In genomic region chr18:9404565-9405060, GRCh38 we compare ENCODE assay signal across 10 cellular contexts.
A peak's percentile ranks its signal among the peaks of the same experiment; 100 is the strongest.
DNase-seq lines count a peak whose midpoint lies in the region; ATAC-seq and TF ChIP-seq lines count a peak whose summit lies in the region.
"Had no signal": no experiment of that assay in that cellular context is flagged by ENCODE, and none has a peak within 500 bp of the region (broad histone marks: within the 10 kb centered on the region; RNA-seq: fewer than 3 reads in every experiment).

No MANE protein-coding gene starts in this region.

- no peak overlapping the region for H3K4me3 ChIP-seq in cardiac fibroblast (replicated peaks in 1 of 2; ENCODE audit: low read depth in 2 of 2, low read length in 2 of 2)
- no peak overlapping the region for H3K4me3 ChIP-seq in prostate gland

- DNase-seq in cardiac fibroblast (ENCODE audit: low read depth in 2 of 2): peak; percentile 45 to 51
- DNase-seq in sciatic nerve (ENCODE audit: low spot score): no peak
- no peak for DNase-seq in NCI-H69 (lab: John Stamatoyannopoulos, UW)
- DNase-seq in NCI-H1436 (lab: John Stamatoyannopoulos, UW): no peak
- no peak for DNase-seq in prostate gland (ENCODE audit: low spot score)
- DNase-seq in ureter (ENCODE audit: low spot score): no peak
- DNase-seq: activated effector memory CD4-positive, alpha-beta T cell treated with Interleukin-2 at 50 U/mL for 16 hours; NCI-H1417 treated with DMSO at 0.1 percent for 48 hours had no signal

- no peaks in the 10 kb centered on the region for H3K4me1 ChIP-seq in prostate gland (replicated peaks)

- no peaks in the 10 kb centered on the region for H3K9me3 ChIP-seq in prostate gland

- H3K27ac ChIP-seq in prostate gland: no peak overlapping the region

- TF ChIP-seq POLR2A in prostate gland (IDR thresholded peaks at IDR 0.05): no peak

- ATAC-seq in GM18511 (IDR thresholded peaks at IDR 0.05; ENCODE audit: unreplicated experiment) (peak; percentile 80), HG03342 (IDR thresholded peaks at IDR 0.05; ENCODE audit: unreplicated experiment) (peak; percentile 61), sciatic nerve (peak; percentile 59)

- H3K27me3 ChIP-seq in prostate gland (replicated peaks; ENCODE audit: insufficient read depth): no peaks in the 10 kb centered on the region

- WGBS in prostate gland: 90% methylated on average over 19 of the region's 19 CpGs

- intact Hi-C loops in sciatic nerve (cut with DNase I): no loop called here
- intact Hi-C loops in prostate gland (cut with DNase I): no loop called here

- H3K36me3 ChIP-seq in prostate gland: no peaks in the 10 kb centered on the region

- TF ChIP-seq CTCF in cardiac fibroblast (IDR thresholded peaks at IDR 0.05; ENCODE audit: low read depth, low read length): no peak
- TF ChIP-seq CTCF in prostate gland (IDR thresholded peaks at IDR 0.05): no peak

Comparison
In these comparisons a context has a peak if more than half of its experiments do, and no peak if none do; other contexts are left out.
1. DNase-seq: peak in cardiac fibroblast (2 of 2); none in sciatic nerve (single experiment), NCI-H69 (single experiment), NCI-H1436 (single experiment), prostate gland (single experiment) and ureter (single experiment).
2. Peak in every context shown above with its lines, with median percentiles within 50 percentile points of each other: ATAC-seq.